In the genomic region with DNA sequence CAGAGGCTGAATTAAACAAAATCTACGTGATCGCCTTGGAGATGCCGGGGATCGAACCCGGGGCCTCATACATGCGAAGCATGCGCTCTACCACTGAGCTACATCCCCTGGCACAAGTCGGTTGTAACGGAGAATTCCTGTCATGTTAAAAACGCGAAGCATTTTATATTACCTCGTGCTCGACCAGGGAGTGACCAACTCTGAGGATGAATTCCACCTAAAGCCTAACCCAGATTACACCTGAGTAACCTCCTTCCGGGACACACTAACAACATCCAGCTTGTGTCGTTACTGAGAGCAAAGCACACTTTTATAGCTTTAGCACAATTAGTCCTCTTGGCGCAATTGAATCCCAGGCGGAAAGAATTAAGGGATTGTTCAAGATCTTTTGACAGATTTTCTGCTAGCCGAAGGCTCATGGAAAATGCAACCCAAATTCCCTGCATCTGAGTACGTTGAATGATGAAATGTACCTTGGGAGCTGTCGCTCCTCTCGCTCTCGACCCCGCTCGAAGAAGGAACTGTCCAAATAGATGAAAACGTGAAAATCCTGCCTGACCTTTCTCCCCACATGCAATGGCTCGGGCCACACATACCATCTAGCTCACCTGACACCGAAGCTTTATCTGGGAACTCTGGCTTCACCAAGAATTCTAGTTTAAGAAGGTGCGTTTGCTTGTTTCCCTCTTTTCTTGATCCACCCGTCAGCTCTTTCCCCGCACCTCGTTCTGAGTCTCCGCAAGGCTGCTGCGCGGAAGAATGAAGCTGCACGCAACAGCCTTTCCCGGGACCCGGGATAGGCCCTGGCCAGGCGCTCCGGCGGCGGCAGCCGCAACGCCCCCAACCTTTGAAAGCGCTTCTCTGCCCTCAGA, we compare ENCODE assay signal across 8 cellular contexts.
DNase-seq lines count a peak whose midpoint lies in the region; TF ChIP-seq lines count a peak whose summit lies in the region.

No MANE protein-coding gene starts in this region.

- WGBS in iPS DF 6.9 (ENCODE audit: insufficient coverage, insufficient read length) = no CpG with 5 or more reads among the region's 44 CpGs
- 2 to 4% (median 3%) methylated on average over 40 to 44 of the region's 44 CpGs for WGBS in spleen, 5 donors

- H3K27ac ChIP-seq in iPS DF 6.9 (ENCODE audit: low read length) (no peak overlapping the region), spleen (no peak overlapping the region), Peyer's patch (no peak overlapping the region)

- intact Hi-C loops in spleen (cut with DNase I; ENCODE audit: low total_unique reads) = no loop called here

- 0 out of 2 replicates have a peak, but pooled peaks cover 3% of the 10 kb centered on the region for H3K27me3 ChIP-seq in iPS DF 6.9 (ENCODE audit: control insufficient read depth, insufficient read depth, low read length)
- peaks cover 0 to 90% (median 38%) of the 10 kb centered on the region in 7 donors for H3K27me3 ChIP-seq in spleen (replicated peaks in 1 of 7)
- H3K27me3 ChIP-seq in Peyer's patch = peaks cover 0 to 10% of the 10 kb centered on the region in 2 donors

- DNase-seq in AG08396 (ENCODE audit: low spot score) (peak; percentile 68), GM20000 (ENCODE audit: low spot score) (peak; percentile 56), NCI-H748 treated with DMSO at 0.1 percent for 48 hours (lab: John Stamatoyannopoulos, UW) (peak; percentile 87), iPS DF 6.9 (ENCODE audit: low read depth, low spot score) (no peak), spleen (no peak), Peyer's patch (no peak)
- DNase-seq in activated naive CD4-positive, alpha-beta T cell treated with Interleukin-2 at 50 U/mL for 16 hours = peak; percentile 40
- peak; percentile 6 to 53 for DNase-seq in stimulated activated CD4-positive, alpha-beta T cell treated with anti-CD3 and anti-CD28 coated beads, Interleukin-1b, Interleukin-23, amount 100 ng/mL, for 4 hours (ENCODE audit: low read depth in 2 of 2)

- no peaks in the 10 kb centered on the region for H3K4me1 ChIP-seq in iPS DF 6.9 (ENCODE audit: control insufficient read depth, insufficient read depth, low read length)
- peaks cover 0 to 12% (median 9%) of the 10 kb centered on the region in 6 donors for H3K4me1 ChIP-seq in spleen
- H3K4me1 ChIP-seq in Peyer's patch = peaks cover 0 to 7% (median 0%) of the 10 kb centered on the region in 4 donors

- TF ChIP-seq POLR2A in spleen (IDR thresholded peaks at IDR 0.05) (no peak), Peyer's patch (IDR thresholded peaks at IDR 0.05) (no peak)

- no peak for TF ChIP-seq CTCF in GM20000 (IDR thresholded peaks at IDR 0.05; ENCODE audit: extremely low read depth, missing control alignments)
- no peak for TF ChIP-seq CTCF in spleen (IDR thresholded peaks at IDR 0.05 in 8 of 11, conservative IDR thresholded peaks at IDR 0.05 in 3 of 11)
- no peak for TF ChIP-seq CTCF in Peyer's patch (IDR thresholded peaks at IDR 0.05)

- H3K4me3 ChIP-seq in iPS DF 6.9 (ENCODE audit: low read length) (peak overlapping the region; percentile 68; the same call in 1 of the 2 replicates), spleen (peak overlapping the region in 1 of 8 donors; percentile 31), Peyer's patch (no peak overlapping the region)

- H3K36me3 ChIP-seq in iPS DF 6.9 (ENCODE audit: control insufficient read depth, insufficient read depth, low read length) (no peaks in the 10 kb centered on the region), spleen (no peaks in the 10 kb centered on the region), Peyer's patch (no peaks in the 10 kb centered on the region)

- H3K9me3 ChIP-seq in iPS DF 6.9 (ENCODE audit: control insufficient read depth, insufficient read depth, low read length) = no peaks in the 10 kb centered on the region
- no peaks in the 10 kb centered on the region for H3K9me3 ChIP-seq in spleen
- no peaks in the 10 kb centered on the region for H3K9me3 ChIP-seq in Peyer's patch

Comparison
In these comparisons a context has a peak if more than half of its experiments do, and no peak if none do; other contexts are left out.
1. DNase-seq: peak in AG08396 (single experiment), GM20000 (single experiment), NCI-H748 treated with DMSO at 0.1 percent for 48 hours (single experiment), activated naive CD4-positive, alpha-beta T cell treated with Interleukin-2 at 50 U/mL for 16 hours (single experiment) and stimulated activated CD4-positive, alpha-beta T cell treated with anti-CD3 and anti-CD28 coated beads, Interleukin-1b, Interleukin-23, amount 100 ng/mL, for 4 hours (2 of 2); none in iPS DF 6.9 (single experiment), spleen (single experiment) and Peyer's patch (0 of 3).